10 cellular contexts compared by ENCODE assay signal in genomic region chr20:43767686-43768474, GRCh38. TPM values are rescaled to one million over a fixed set of nuclear protein-coding genes. Genes with fewer than 3 reads are reported as not detected.
DNase-seq lines count a peak whose midpoint lies in the region; ATAC-seq and TF ChIP-seq lines count a peak whose summit lies in the region.
"Had no signal": no experiment of that assay in that cellular context is flagged by ENCODE, and none has a peak within 500 bp of the region (broad histone marks: within the 10 kb centered on the region; RNA-seq: fewer than 3 reads in every experiment).

No MANE protein-coding gene starts in this region.

- no peak overlapping the region for H3K56ac ChIP-seq in H9 (ENCODE audit: insufficient read length, low read depth, low read length)

- H3K4ac ChIP-seq in H9 (ENCODE audit: low read depth, low read length): no peak overlapping the region

- H2BK12ac ChIP-seq in H9 (ENCODE audit: insufficient read length, low read depth, low read length): no peak overlapping the region

- no peak overlapping the region for H2BK120ac ChIP-seq in H9 (ENCODE audit: low read depth, low read length, poor library complexity, severe bottlenecking)

- no peak overlapping the region for H3K4me2 ChIP-seq in H9 (ENCODE audit: insufficient read depth, insufficient read length, low read length)
- H3K4me2 ChIP-seq: PC-9 had no signal

- H2AFZ ChIP-seq in H9 (ENCODE audit: low read length): no peak overlapping the region
- H2AFZ ChIP-seq: PC-9 had no signal

- peaks cover 0 to 2% of the 10 kb centered on the region in 2 experiments; a peak in 1 of 5 replicates for H3K9me3 Mint-ChIP-seq in H9

- H3K4me3 Mint-ChIP-seq in H9: no peak overlapping the region

- H3K27ac Mint-ChIP-seq in H9: peak overlapping the region in 1 of 3 experiments; percentile 2; a peak in 1 of 7 replicates

- H4K8ac ChIP-seq in H9 (replicated peaks; ENCODE audit: insufficient read length, low read depth, low read length): no peak overlapping the region

- H3K27me3 ChIP-seq in H9 (ENCODE audit: insufficient read depth, low read length): no peaks in the 10 kb centered on the region
- H3K27me3 ChIP-seq in thoracic aorta (replicated peaks; ENCODE audit: insufficient read depth): no peaks in the 10 kb centered on the region

- H2BK5ac ChIP-seq in H9 (ENCODE audit: insufficient read length, low read length): no peak overlapping the region

- no peak overlapping the region for H3T11ph ChIP-seq in H9 (ENCODE audit: low read length)

- H3K27me3 Mint-ChIP-seq in H9 (ENCODE audit: low read depth): peaks cover 2% of the 10 kb centered on the region; the same call in 1 of the 2 replicates

- H3K23ac ChIP-seq in H9 (ENCODE audit: insufficient read length, low read depth, low read length): no peak overlapping the region

- no peaks in the 10 kb centered on the region; the same call in 1 of the 2 replicates for H3K79me2 ChIP-seq in H9 (ENCODE audit: insufficient read depth, low read length)

- TF ChIP-seq CTCF in H9 (conservative IDR thresholded peaks at IDR 0.05): 0 out of 3 replicates have a peak, but pooled peaks have one; percentile 12
- TF ChIP-seq CTCF in thoracic aorta (IDR thresholded peaks at IDR 0.05): peak; percentile 11

- H3K27ac ChIP-seq in H9 (ENCODE audit: insufficient read length, low read depth, low read length): no peak overlapping the region
- H3K27ac ChIP-seq in thoracic aorta: no peak overlapping the region
- H3K27ac ChIP-seq: PC-9 had no signal

- H3K36me3 ChIP-seq in thoracic aorta: no peaks in the 10 kb centered on the region

- H3K4me3 ChIP-seq in thoracic aorta: no peak overlapping the region
- H3K4me3 ChIP-seq: PC-9 had no signal

- no peak for ATAC-seq in thoracic aorta (ENCODE audit: insufficient number of reproducible peaks, low FRiP score, low read depth)
- ATAC-seq in GM19035 (IDR thresholded peaks at IDR 0.05; ENCODE audit: unreplicated experiment): no peak

- H3K9me3 ChIP-seq in H9 (ENCODE audit: control insufficient read depth, low read depth, low read length) (no peaks in the 10 kb centered on the region), thoracic aorta (no peaks in the 10 kb centered on the region)

- H3K9ac ChIP-seq in H9 (ENCODE audit: extremely low read depth, insufficient read length, low read length): no peak overlapping the region

- no peak overlapping the region for H2BK20ac ChIP-seq in H9 (ENCODE audit: low read depth, low read length, poor library complexity, severe bottlenecking)

- H4K91ac ChIP-seq in H9 (ENCODE audit: insufficient read length, low read depth, low read length): no peak overlapping the region

- H2AK5ac ChIP-seq in H9 (ENCODE audit: insufficient read length, low read length): no peak overlapping the region

- no peaks in the 10 kb centered on the region for H4K20me1 ChIP-seq in H9 (ENCODE audit: control insufficient read depth, insufficient read depth, insufficient read length)

- no peaks in the 10 kb centered on the region for H3K79me1 ChIP-seq in H9 (ENCODE audit: insufficient read depth, low read depth, low read length, poor library complexity, severe bottlenecking)

- H3K4me1 ChIP-seq in H9 (ENCODE audit: insufficient read depth, low read length) (no peaks in the 10 kb centered on the region; the same call in 1 of the 2 replicates), thoracic aorta (ENCODE audit: control insufficient read depth in 1 of 2, low read depth in 2 of 2) (peaks cover 0 to 23% of the 10 kb centered on the region in 2 donors)

- no peaks in the 10 kb centered on the region for H3K23me2 ChIP-seq in H9 (ENCODE audit: insufficient read length, low read depth, low read length, poor library complexity, severe bottlenecking)

- no peak overlapping the region for H3K18ac ChIP-seq in H9 (ENCODE audit: insufficient read length, low read depth, low read length)

- H4K5ac ChIP-seq in H9 (ENCODE audit: insufficient read length, low read depth, low read length): no peak overlapping the region

- no peaks in the 10 kb centered on the region for H3K36me3 Mint-ChIP-seq in H9 (ENCODE audit: insufficient read depth in 1 of 3, low read depth in 3 of 3)

- H2BK15ac ChIP-seq in H9 (ENCODE audit: low read depth, low read length): no peak overlapping the region

- DNase-seq in H9 (no peak), SW480 (ENCODE audit: low spot score) (peak; percentile 60), fibroblast of peridontal ligament (ENCODE audit: extremely low read depth) (peak; percentile 56), thoracic aorta (ENCODE audit: low spot score) (no peak), HuH-7 (ENCODE audit: low spot score) (no peak)
- DNase-seq in activated CD4-positive, alpha-beta T cell treated with anti-CD3 and anti-CD28 coated beads for 48 hours: no peak
- DNase-seq: NCI-H2081 had no signal

- no CpG with 5 or more reads among the region's 5 CpGs for WGBS in H9 (ENCODE audit: extremely low coverage, insufficient read length, low lambda C conversion rate)

- peaks cover 6 to 12% of the 10 kb centered on the region in 2 experiments for H3K4me1 Mint-ChIP-seq in H9

- no peak overlapping the region for H3K14ac ChIP-seq in H9 (ENCODE audit: insufficient read depth, low read length)

RNA-seq across cellular contexts. Expression of gene GTSF1L, which starts 41.1 kb away (rescaled TPM):
- total RNA-seq in H9 (2021) (not detected in 2 replicates), thoracic aorta (not detected)
- total RNA-seq: mononuclear cell, PC-9 had no signal

Comparison
In these comparisons a context has a peak if more than half of its experiments do, and no peak if none do; other contexts are left out.
1. DNase-seq: peak in SW480 (single experiment) and fibroblast of peridontal ligament (single experiment); none in H9 (single experiment), thoracic aorta (single experiment), activated CD4-positive, alpha-beta T cell treated with anti-CD3 and anti-CD28 coated beads for 48 hours (single experiment) and HuH-7 (single experiment).